1 cellular context compared by ENCODE assay signal in genomic region chr2:201233192-201234166, GRCh38.
A peak's percentile ranks its signal among the peaks of the same experiment; 100 is the strongest.
TF ChIP-seq lines count a peak whose summit lies in the region.

No MANE protein-coding gene starts in this region.

TF ChIP-seq in K562, 482 proteins besides CTCF, POLR2A, EP300 and RAD21 (continued from another document):
- TF ChIP-seq ZNF511 (CRISPR knock-in tag; IDR thresholded peaks at IDR 0.05) (no peak), SMAD1 (IDR thresholded peaks at IDR 0.05; ENCODE audit: low read depth, low read length, partially characterized antibody) (no peak), SNIP1 (IDR thresholded peaks at IDR 0.05; ENCODE audit: low read depth) (no peak), RBFOX2 (IDR thresholded peaks at IDR 0.05; ENCODE audit: low read depth, low read length) (peak; percentile 55), XRCC5 (IDR thresholded peaks at IDR 0.05; ENCODE audit: low read depth, low read length) (peak; percentile 19; the same call in 1 of the 2 replicates), NFYB (IDR thresholded peaks at IDR 0.05; ENCODE audit: extremely low read depth, insufficient read length) (no peak), ELF4 (CRISPR knock-in tag; IDR thresholded peaks at IDR 0.05) (no peak), NRF1 (conservative IDR thresholded peaks at IDR 0.05 in 1 of 2, IDR thresholded peaks at IDR 0.05 in 1 of 2) (0 out of 4 replicates have a peak, but pooled peaks of 1 of the 2 experiments have one; percentile 13), ZNF354B (CRISPR knock-in tag; IDR thresholded peaks at IDR 0.05) (no peak), ZNF232 (CRISPR knock-in tag; IDR thresholded peaks at IDR 0.05) (no peak), ZZZ3 (IDR thresholded peaks at IDR 0.05) (no peak), SP1 (CRISPR knock-in tag; IDR thresholded peaks at IDR 0.05) (peak; percentile 75), HDAC2 (IDR thresholded peaks at IDR 0.05) (peak; percentile 57; the same call in 1 of the 2 replicates), ILK (tag; IDR thresholded peaks at IDR 0.05; ENCODE audit: borderline replicate concordance, low read depth) (no peak), ETV5 (CRISPR knock-in tag; IDR thresholded peaks at IDR 0.05; ENCODE audit: low read depth) (no peak), JUN (IDR thresholded peaks at IDR 0.05; ENCODE audit: borderline replicate concordance, low read depth, low read length) (no peak), JUN (CRISPR knock-in tag; IDR thresholded peaks at IDR 0.05; ENCODE audit: borderline replicate concordance) (no peak), MEF2D (tag; conservative IDR thresholded peaks at IDR 0.05; ENCODE audit: low read depth) (no peak), EP400 (IDR thresholded peaks at IDR 0.05) (peak; percentile 33), EHMT2 (IDR thresholded peaks at IDR 0.05) (no peak), RBM17 (IDR thresholded peaks at IDR 0.05; ENCODE audit: borderline replicate concordance, low read depth, low read length) (no peak), HNRNPLL (IDR thresholded peaks at IDR 0.05; ENCODE audit: low read depth, low read length, poor library complexity, severe bottlenecking) (peak; percentile 92), KDM2B (CRISPR knock-in tag; IDR thresholded peaks at IDR 0.05) (no peak), FOXK2 (conservative IDR thresholded peaks at IDR 0.05 in 1 of 2, IDR thresholded peaks at IDR 0.05 in 1 of 2; ENCODE audit: low read depth in 2 of 2) (peak; percentile 42 to 78; a peak in 2 of 4 replicates), DPF2 (IDR thresholded peaks at IDR 0.05) (no peak), SFPQ (IDR thresholded peaks at IDR 0.05; ENCODE audit: low read depth, low read length) (no peak), ZNF143 (CRISPR knock-in tag; IDR thresholded peaks at IDR 0.05) (no peak), TEAD2 (tag; IDR thresholded peaks at IDR 0.05) (no peak), ZNF263 (CRISPR knock-in tag; IDR thresholded peaks at IDR 0.05; ENCODE audit: borderline replicate concordance) (peak; percentile 96), ZNF318 (IDR thresholded peaks at IDR 0.05; ENCODE audit: borderline replicate concordance in 1 of 2, low read depth in 1 of 2) (peak in 1 of 2 experiments; percentile 68; a peak in 2 of 4 replicates), DDX20 (tag; IDR thresholded peaks at IDR 0.05; ENCODE audit: low read depth) (no peak), MCM2 (IDR thresholded peaks at IDR 0.05; ENCODE audit: low read depth) (no peak), CXXC5 (CRISPR knock-in tag; IDR thresholded peaks at IDR 0.05) (peak; percentile 24)
- TF ChIP-seq, protein P1, sequence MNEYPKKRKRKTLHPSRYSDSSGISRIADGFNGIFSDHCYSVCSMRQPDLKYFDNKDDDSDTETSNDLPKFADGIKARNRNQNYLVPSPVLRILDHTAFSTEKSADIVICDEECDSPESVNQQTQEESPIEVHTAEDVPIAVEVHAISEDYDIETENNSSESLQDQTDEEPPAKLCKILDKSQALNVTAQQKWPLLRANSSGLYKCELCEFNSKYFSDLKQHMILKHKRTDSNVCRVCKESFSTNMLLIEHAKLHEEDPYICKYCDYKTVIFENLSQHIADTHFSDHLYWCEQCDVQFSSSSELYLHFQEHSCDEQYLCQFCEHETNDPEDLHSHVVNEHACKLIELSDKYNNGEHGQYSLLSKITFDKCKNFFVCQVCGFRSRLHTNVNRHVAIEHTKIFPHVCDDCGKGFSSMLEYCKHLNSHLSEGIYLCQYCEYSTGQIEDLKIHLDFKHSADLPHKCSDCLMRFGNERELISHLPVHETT (CRISPR knock-in tag; conservative IDR thresholded peaks at IDR 0.05 in 1 of 2, IDR thresholded peaks at IDR 0.05 in 1 of 2) = no peak
- TF ChIP-seq, protein P2, sequence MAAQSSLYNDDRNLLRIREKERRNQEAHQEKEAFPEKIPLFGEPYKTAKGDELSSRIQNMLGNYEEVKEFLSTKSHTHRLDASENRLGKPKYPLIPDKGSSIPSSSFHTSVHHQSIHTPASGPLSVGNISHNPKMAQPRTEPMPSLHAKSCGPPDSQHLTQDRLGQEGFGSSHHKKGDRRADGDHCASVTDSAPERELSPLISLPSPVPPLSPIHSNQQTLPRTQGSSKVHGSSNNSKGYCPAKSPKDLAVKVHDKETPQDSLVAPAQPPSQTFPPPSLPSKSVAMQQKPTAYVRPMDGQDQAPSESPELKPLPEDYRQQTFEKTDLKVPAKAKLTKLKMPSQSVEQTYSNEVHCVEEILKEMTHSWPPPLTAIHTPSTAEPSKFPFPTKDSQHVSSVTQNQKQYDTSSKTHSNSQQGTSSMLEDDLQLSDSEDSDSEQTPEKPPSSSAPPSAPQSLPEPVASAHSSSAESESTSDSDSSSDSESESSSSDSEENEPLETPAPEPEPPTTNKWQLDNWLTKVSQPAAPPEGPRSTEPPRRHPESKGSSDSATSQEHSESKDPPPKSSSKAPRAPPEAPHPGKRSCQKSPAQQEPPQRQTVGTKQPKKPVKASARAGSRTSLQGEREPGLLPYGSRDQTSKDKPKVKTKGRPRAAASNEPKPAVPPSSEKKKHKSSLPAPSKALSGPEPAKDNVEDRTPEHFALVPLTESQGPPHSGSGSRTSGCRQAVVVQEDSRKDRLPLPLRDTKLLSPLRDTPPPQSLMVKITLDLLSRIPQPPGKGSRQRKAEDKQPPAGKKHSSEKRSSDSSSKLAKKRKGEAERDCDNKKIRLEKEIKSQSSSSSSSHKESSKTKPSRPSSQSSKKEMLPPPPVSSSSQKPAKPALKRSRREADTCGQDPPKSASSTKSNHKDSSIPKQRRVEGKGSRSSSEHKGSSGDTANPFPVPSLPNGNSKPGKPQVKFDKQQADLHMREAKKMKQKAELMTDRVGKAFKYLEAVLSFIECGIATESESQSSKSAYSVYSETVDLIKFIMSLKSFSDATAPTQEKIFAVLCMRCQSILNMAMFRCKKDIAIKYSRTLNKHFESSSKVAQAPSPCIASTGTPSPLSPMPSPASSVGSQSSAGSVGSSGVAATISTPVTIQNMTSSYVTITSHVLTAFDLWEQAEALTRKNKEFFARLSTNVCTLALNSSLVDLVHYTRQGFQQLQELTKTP (IDR thresholded peaks at IDR 0.05; ENCODE audit: low read depth in 1 of 2, partially characterized antibody in 2 of 2) = peak in 1 of 2 experiments; percentile 16
